Comparison of ENCODE assay signal across 22 cellular contexts in the genomic region with DNA sequence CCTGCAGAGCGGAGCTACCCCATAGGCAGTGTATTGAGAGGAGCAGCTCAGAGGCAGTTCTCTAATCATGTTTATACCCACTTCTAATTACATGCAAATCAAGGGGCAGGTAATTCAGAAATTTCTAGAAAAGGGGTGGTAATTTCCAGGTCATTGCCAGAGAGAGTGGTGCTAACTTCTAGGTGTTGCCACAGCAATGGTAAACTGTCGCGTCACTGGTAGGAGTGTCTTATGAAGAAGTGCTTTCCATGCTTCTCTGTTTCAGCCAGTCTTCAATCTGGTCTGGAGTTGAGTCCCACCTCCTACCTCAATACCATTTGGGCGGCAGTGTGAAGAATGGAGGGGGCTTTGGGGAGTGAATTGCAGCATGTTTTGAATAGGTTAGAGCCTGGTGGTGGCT. TPM values are rescaled to one million over a fixed set of nuclear protein-coding genes. Genes with fewer than 3 reads are reported as not detected.
DNase-seq lines count a peak whose midpoint lies in the region; ATAC-seq and TF ChIP-seq lines count a peak whose summit lies in the region.
"Had no signal": no experiment of that assay in that cellular context is flagged by ENCODE, and none has a peak within 500 bp of the region (broad histone marks: within the 10 kb centered on the region; RNA-seq: fewer than 3 reads in every experiment).

No MANE protein-coding gene starts in this region.

- DNase-seq in activated CD4-positive, alpha-beta memory T cell treated with anti-CD3 and anti-CD28 coated beads for 36 hours = no peak
- no peak for DNase-seq in activated CD4-positive, alpha-beta memory T cell treated with anti-CD3 and anti-CD28 coated beads, Interleukin-2, amount 10 ng/mL, durations not matched to agents 7 days and 5 days
- no peak for DNase-seq in GM23248
- no peak for DNase-seq in heart left ventricle
- DNase-seq in natural killer cell treated with Interleukin-12 subunit alpha and Interleukin-12 subunit beta and Interleukin-15 and Interleukin-18, amount 100 ng/mL, for 72 hours (ENCODE audit: low spot score) = no peak
- DNase-seq: ACHN; activated gamma-delta T cell; EL; hippocampal formation; kidney; natural killer cell; NCI-H187; NK-92 treated with Interleukin-12 subunit alpha and Interleukin-12 subunit beta, amount 100 ng/mL, for 24 hours; RPMI8226; spleen; tibial artery had no signal

- no peak for TF ChIP-seq CTCF in parathyroid adenoma (IDR thresholded peaks at IDR 0.05)
- TF ChIP-seq CTCF in heart left ventricle (IDR thresholded peaks at IDR 0.05) = no peak

- POLR2A ChIA-PET in activated CD4-positive, alpha-beta memory T cell treated with anti-CD3 and anti-CD28 coated beads for 36 hours (lab: Charles Lee) = interaction anchor here (0.6 to 3.0 kb wide), 8 partner anchors 8 to 265 kb away, joined by 3 to 13 read pairs (median 4); partner anchors contain the start of genes AMN1 and RESF1
- POLR2A ChIA-PET in activated CD4-positive, alpha-beta memory T cell treated with anti-CD3 and anti-CD28 coated beads, Interleukin-2, amount 10 ng/mL, durations not matched to agents 7 days and 5 days (lab: Charles Lee) = interaction anchor here (3.3 kb wide), 1 partner anchor 8 kb away, joined by 16 read pairs; the partner anchor contains the start of gene AMN1

- no peaks in the 10 kb centered on the region for H3K27me3 ChIP-seq in GM23248 (replicated peaks; ENCODE audit: insufficient read depth)
- no peaks in the 10 kb centered on the region for H3K27me3 ChIP-seq in parathyroid adenoma (ENCODE audit: control insufficient read depth, insufficient read depth, low read length)
- no peaks in the 10 kb centered on the region for H3K27me3 ChIP-seq in heart left ventricle
- H3K27me3 ChIP-seq: spleen, tibial artery had no signal

- H3K4me1 ChIP-seq in GM23248 (ENCODE audit: insufficient read depth) (peaks cover 16% of the 10 kb centered on the region), parathyroid adenoma (peaks cover 17% of the 10 kb centered on the region), heart left ventricle (peaks cover 0 to 54% (median 10%) of the 10 kb centered on the region in 12 donors)

- no peak overlapping the region for H3K4me2 ChIP-seq in GM23248 (ENCODE audit: unreplicated experiment)
- H3K4me2 ChIP-seq in parathyroid adenoma (ENCODE audit: low read length) = no peak overlapping the region
- H3K4me2 ChIP-seq: GM23338 had no signal

- peak overlapping the region; percentile 62 for H3K27ac Mint-ChIP-seq in activated CD4-positive, alpha-beta memory T cell treated with anti-CD3 and anti-CD28 coated beads for 36 hours
- H3K27ac Mint-ChIP-seq in activated CD4-positive, alpha-beta memory T cell treated with anti-CD3 and anti-CD28 coated beads, Interleukin-2, amount 10 ng/mL, durations not matched to agents 7 days and 5 days = no peak overlapping the region
- peak overlapping the region; percentile 88 for H3K27ac Mint-ChIP-seq in activated T-helper 17 cell treated with anti-CD3 and anti-CD28 coated beads, Interleukin-2, amount 50 U/mL, for 72 hours
- H3K27ac Mint-ChIP-seq in natural killer cell treated with Interleukin-12 subunit alpha and Interleukin-12 subunit beta and Interleukin-15 and Interleukin-18, amount 100 ng/mL, for 72 hours = peak overlapping the region in 1 of 2 donors; percentile 43
- H3K27ac Mint-ChIP-seq: brain, GM23338, natural killer cell had no signal

- WGBS in GM23248 (ENCODE audit: low coverage in 1 of 2, low lambda C conversion rate in 2 of 2, missing lambda C conversion rate in 2 of 2), 2 experiments = 74 to 75% methylated on average over 4 of the region's 4 CpGs
- WGBS in heart left ventricle, 4 donors = 73 to 98% (median 78%) methylated on average over 4 of the region's 4 CpGs

- peaks cover 62% of the 10 kb centered on the region for H3K4me1 Mint-ChIP-seq in activated CD4-positive, alpha-beta memory T cell treated with anti-CD3 and anti-CD28 coated beads for 36 hours (ENCODE audit: low read depth)
- peaks cover 57% of the 10 kb centered on the region for H3K4me1 Mint-ChIP-seq in activated CD4-positive, alpha-beta memory T cell treated with anti-CD3 and anti-CD28 coated beads, Interleukin-2, amount 10 ng/mL, durations not matched to agents 7 days and 5 days
- peaks cover 36% of the 10 kb centered on the region for H3K4me1 Mint-ChIP-seq in activated T-helper 17 cell treated with anti-CD3 and anti-CD28 coated beads, Interleukin-2, amount 50 U/mL, for 72 hours
- peaks cover 38 to 41% of the 10 kb centered on the region in 2 donors for H3K4me1 Mint-ChIP-seq in natural killer cell treated with Interleukin-12 subunit alpha and Interleukin-12 subunit beta and Interleukin-15 and Interleukin-18, amount 100 ng/mL, for 72 hours (ENCODE audit: low read depth in 2 of 2)

- H4K20me1 ChIP-seq in GM23248 (ENCODE audit: insufficient read depth) = no peaks in the 10 kb centered on the region

- H3K79me2 ChIP-seq in GM23248 (ENCODE audit: insufficient read depth) = no peaks in the 10 kb centered on the region
- no peaks in the 10 kb centered on the region for H3K79me2 ChIP-seq in parathyroid adenoma

- in situ Hi-C loops in GM23248 (cut with MboI) = no loop called here

- peaks cover 10% of the 10 kb centered on the region; the same call in 1 of the 2 replicates for H3F3A ChIP-seq in GM23248 (ENCODE audit: insufficient read depth)

- H2AFZ ChIP-seq in GM23248 = no peak overlapping the region
- peak overlapping the region; percentile 54 for H2AFZ ChIP-seq in parathyroid adenoma
- H2AFZ ChIP-seq: GM23338 had no signal

- peak overlapping the region; percentile 46; the same call in 1 of the 2 replicates for H3K27ac ChIP-seq in GM23248
- H3K27ac ChIP-seq in parathyroid adenoma = peak overlapping the region; percentile 55
- H3K27ac ChIP-seq in heart left ventricle = no peak overlapping the region
- H3K27ac ChIP-seq: coronary artery, spleen, tibial artery had no signal

- no peaks in the 10 kb centered on the region for H3K9me3 Mint-ChIP-seq in activated CD4-positive, alpha-beta memory T cell treated with anti-CD3 and anti-CD28 coated beads for 36 hours
- peaks cover 7% of the 10 kb centered on the region for H3K9me3 Mint-ChIP-seq in activated CD4-positive, alpha-beta memory T cell treated with anti-CD3 and anti-CD28 coated beads, Interleukin-2, amount 10 ng/mL, durations not matched to agents 7 days and 5 days
- H3K9me3 Mint-ChIP-seq in activated T-helper 17 cell treated with anti-CD3 and anti-CD28 coated beads, Interleukin-2, amount 50 U/mL, for 72 hours = no peaks in the 10 kb centered on the region
- no peaks in the 10 kb centered on the region for H3K9me3 Mint-ChIP-seq in natural killer cell treated with Interleukin-12 subunit alpha and Interleukin-12 subunit beta and Interleukin-15 and Interleukin-18, amount 100 ng/mL, for 72 hours
- H3K9me3 Mint-ChIP-seq: GM23338, natural killer cell had no signal

- H3K9me3 ChIP-seq in GM23248 (ENCODE audit: low read depth) (no peaks in the 10 kb centered on the region), parathyroid adenoma (ENCODE audit: control insufficient read depth, low read length) (no peaks in the 10 kb centered on the region), heart left ventricle (peaks cover 0 to 11% (median 0%) of the 10 kb centered on the region in 12 donors)
- H3K9me3 ChIP-seq: tibial artery had no signal

- H3K36me3 ChIP-seq in GM23248 (ENCODE audit: low read depth) = no peaks in the 10 kb centered on the region
- no peaks in the 10 kb centered on the region for H3K36me3 ChIP-seq in parathyroid adenoma (ENCODE audit: control insufficient read depth, insufficient read depth, low read length)
- H3K36me3 ChIP-seq in heart left ventricle = no peaks in the 10 kb centered on the region
- H3K36me3 ChIP-seq: spleen, tibial artery had no signal

- ATAC-seq in activated T-helper 17 cell treated with anti-CD3 and anti-CD28 coated beads, Interleukin-2, amount 50 U/mL, for 72 hours (replicated peaks) = no peak
- no peak for ATAC-seq in heart left ventricle
- ATAC-seq in natural killer cell treated with Interleukin-12 subunit alpha and Interleukin-12 subunit beta and Interleukin-15 and Interleukin-18, amount 100 ng/mL, for 72 hours = no peak
- ATAC-seq in HG02610 (IDR thresholded peaks at IDR 0.05; ENCODE audit: unreplicated experiment) = no peak
- ATAC-seq: GM23338 had no signal

- CTCF ChIA-PET in activated CD4-positive, alpha-beta memory T cell treated with anti-CD3 and anti-CD28 coated beads for 36 hours (lab: Charles Lee) = interaction anchor here (1.0 to 1.1 kb wide), 2 partner anchors 9 to 79 kb away, joined by 3 read pairs; no protein-coding TSS in a partner anchor
- CTCF ChIA-PET in activated CD4-positive, alpha-beta memory T cell treated with anti-CD3 and anti-CD28 coated beads, Interleukin-2, amount 10 ng/mL, durations not matched to agents 7 days and 5 days (lab: Charles Lee) = no interaction called here

- no peak overlapping the region for H3K4me3 Mint-ChIP-seq in activated CD4-positive, alpha-beta memory T cell treated with anti-CD3 and anti-CD28 coated beads for 36 hours
- no peak overlapping the region for H3K4me3 Mint-ChIP-seq in activated CD4-positive, alpha-beta memory T cell treated with anti-CD3 and anti-CD28 coated beads, Interleukin-2, amount 10 ng/mL, durations not matched to agents 7 days and 5 days
- H3K4me3 Mint-ChIP-seq in activated T-helper 17 cell treated with anti-CD3 and anti-CD28 coated beads, Interleukin-2, amount 50 U/mL, for 72 hours = peak overlapping the region; percentile 57
- no peak overlapping the region for H3K4me3 Mint-ChIP-seq in natural killer cell treated with Interleukin-12 subunit alpha and Interleukin-12 subunit beta and Interleukin-15 and Interleukin-18, amount 100 ng/mL, for 72 hours
- H3K4me3 Mint-ChIP-seq: brain, GM23338, natural killer cell had no signal

- H3K27me3 Mint-ChIP-seq in activated CD4-positive, alpha-beta memory T cell treated with anti-CD3 and anti-CD28 coated beads for 36 hours = no peaks in the 10 kb centered on the region
- no peaks in the 10 kb centered on the region for H3K27me3 Mint-ChIP-seq in activated CD4-positive, alpha-beta memory T cell treated with anti-CD3 and anti-CD28 coated beads, Interleukin-2, amount 10 ng/mL, durations not matched to agents 7 days and 5 days
- no peaks in the 10 kb centered on the region for H3K27me3 Mint-ChIP-seq in activated T-helper 17 cell treated with anti-CD3 and anti-CD28 coated beads, Interleukin-2, amount 50 U/mL, for 72 hours
- peaks cover 0 to 3% of the 10 kb centered on the region in 2 donors for H3K27me3 Mint-ChIP-seq in natural killer cell treated with Interleukin-12 subunit alpha and Interleukin-12 subunit beta and Interleukin-15 and Interleukin-18, amount 100 ng/mL, for 72 hours

- no peaks in the 10 kb centered on the region for H3K9me2 ChIP-seq in GM23248 (ENCODE audit: insufficient read depth)

- no peak for TF ChIP-seq POLR2A in heart left ventricle (IDR thresholded peaks at IDR 0.05)

- H3K4me3 ChIP-seq in GM23248 (no peak overlapping the region), parathyroid adenoma (ENCODE audit: low read depth, low read length) (no peak overlapping the region), heart left ventricle (no peak overlapping the region)
- H3K4me3 ChIP-seq: coronary artery, GM23338, spleen, tibial artery had no signal

- H3K36me3 Mint-ChIP-seq in activated CD4-positive, alpha-beta memory T cell treated with anti-CD3 and anti-CD28 coated beads for 36 hours = no peaks in the 10 kb centered on the region
- peaks cover 21% of the 10 kb centered on the region for H3K36me3 Mint-ChIP-seq in activated CD4-positive, alpha-beta memory T cell treated with anti-CD3 and anti-CD28 coated beads, Interleukin-2, amount 10 ng/mL, durations not matched to agents 7 days and 5 days (ENCODE audit: low read depth)
- H3K36me3 Mint-ChIP-seq in activated T-helper 17 cell treated with anti-CD3 and anti-CD28 coated beads, Interleukin-2, amount 50 U/mL, for 72 hours (ENCODE audit: low read depth) = peaks cover 4% of the 10 kb centered on the region
- peaks cover 4% of the 10 kb centered on the region for H3K36me3 Mint-ChIP-seq in natural killer cell treated with Interleukin-12 subunit alpha and Interleukin-12 subunit beta and Interleukin-15 and Interleukin-18, amount 100 ng/mL, for 72 hours
- H3K36me3 Mint-ChIP-seq: brain, natural killer cell had no signal

- H3K9ac ChIP-seq in GM23248 (no peak overlapping the region), parathyroid adenoma (no peak overlapping the region)

- intact Hi-C loops in activated CD4-positive, alpha-beta memory T cell treated with anti-CD3 and anti-CD28 coated beads for 36 hours (cut with micrococcal nuclease) = no loop called here
- intact Hi-C loops in heart left ventricle (cut with DNase I) = loop anchor here in 2 of 10 donors (10.0 kb wide), 2 partner anchors 137 to 227 kb away; no protein-coding TSS in a partner anchor

RNA-seq across cellular contexts. Expression of gene AMN1, which starts 8.5 kb away (rescaled TPM):
- total RNA-seq in activated CD4-positive, alpha-beta memory T cell treated with anti-CD3 and anti-CD28 coated beads for 36 hours = 1 to 10 TPM; 3.2 to 4.7 TPM
- 1 to 10 TPM; 3.2 to 4.0 TPM for total RNA-seq in activated CD4-positive, alpha-beta memory T cell treated with anti-CD3 and anti-CD28 coated beads, Interleukin-2, amount 10 ng/mL, durations not matched to agents 7 days and 5 days
- total RNA-seq in GM23248 (2014; rRNA removed; shearing (Covaris generic)) = 5.7 and 12.9 TPM in 2 replicates
- 5.0 and 5.2 TPM in 2 replicates for polyA plus RNA-seq in GM23248 (2016; fragmentation: Nextera tagmentation; extraction: Ambion mirVana)
- 1 to 10 TPM; 5.7 to 7.7 TPM for total RNA-seq in activated T-helper 17 cell treated with anti-CD3 and anti-CD28 coated beads, Interleukin-2, amount 50 U/mL, for 72 hours
- 10 to 100 TPM in 8 of 9 donors, 1 to 10 TPM in 1; 8.5 to 22.5 (median 16.4) TPM for total RNA-seq in heart left ventricle
- 10 to 100 TPM; 11.0 to 12.8 TPM for polyA plus RNA-seq in heart left ventricle
- 1 to 10 TPM; 2.9 to 3.6 TPM for total RNA-seq in natural killer cell treated with Interleukin-12 subunit alpha and Interleukin-12 subunit beta and Interleukin-15 and Interleukin-18, amount 100 ng/mL, for 72 hours

Comparison
In these comparisons a context has a peak if more than half of its experiments do, and no peak if none do; other contexts are left out.
1. H3K27ac ChIP-seq: peak in GM23248 (single experiment) and parathyroid adenoma (single experiment); none in heart left ventricle (0 of 12).